9 cellular contexts compared by ENCODE assay signal in the genomic region with DNA sequence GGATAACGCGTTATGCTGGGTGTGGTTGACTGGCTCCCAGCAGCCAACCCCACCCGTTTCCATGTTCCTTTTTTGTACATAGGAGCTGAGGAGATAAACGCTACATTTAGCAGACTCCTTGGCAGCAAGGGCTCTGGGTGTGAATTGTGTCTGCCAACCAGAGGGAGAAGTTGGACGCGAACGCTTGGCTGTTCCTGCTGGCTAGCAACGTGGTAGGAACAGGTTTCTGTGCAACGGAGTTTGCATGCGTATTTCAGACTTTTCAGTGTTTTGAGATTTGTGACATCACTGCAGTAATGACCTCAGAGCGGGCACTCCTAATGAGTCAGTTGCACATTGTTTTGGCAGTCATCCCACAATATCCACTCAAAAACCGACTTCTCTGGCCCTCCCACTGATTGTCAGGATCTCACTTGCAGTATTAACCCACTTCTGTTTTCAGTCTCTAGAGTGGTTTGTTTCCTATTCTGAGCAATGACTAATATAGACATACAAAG.
A peak's percentile ranks its signal among the peaks of the same experiment; 100 is the strongest.
DNase-seq lines count a peak whose midpoint lies in the region; ATAC-seq, FAIRE-seq and TF ChIP-seq lines count a peak whose summit lies in the region.
"Had no signal": no experiment of that assay in that cellular context is flagged by ENCODE, and none has a peak within 500 bp of the region (broad histone marks: within the 10 kb centered on the region; RNA-seq: fewer than 3 reads in every experiment).

No MANE protein-coding gene starts in this region.

- peak; percentile 20 for DNase-seq in GM10266 (ENCODE audit: extremely low spot score)
- peak; percentile 11 for DNase-seq in MG63
- peak; percentile 6 to 24 for DNase-seq in thyroid gland
- no peak for DNase-seq in globus pallidus (ENCODE audit: low spot score)
- no peak for DNase-seq in HTR-8/SVneo (ENCODE audit: insufficient read length, low spot score)
- DNase-seq in HT-29 (ENCODE audit: low spot score): no peak

- intact Hi-C loops in thyroid gland (cut with DNase I): loop anchor here (2.0 to 10.0 kb wide), 2 partner anchors 136 to 548 kb away; no protein-coding TSS in a partner anchor

- H3K27ac ChIP-seq in thyroid gland: no peak overlapping the region
- H3K27ac ChIP-seq: parathyroid adenoma had no signal

- no peak for FAIRE-seq in HTR-8/SVneo (lab: Jason Lieb, UNC)

- H3K27me3 ChIP-seq in MG63 (peaks cover 2% of the 10 kb centered on the region; the same call in 1 of the 2 replicates), thyroid gland (no peaks in the 10 kb centered on the region)

- 62 to 66% methylated on average over 12 of the region's 12 CpGs for WGBS in thyroid gland, 2 donors

- TF ChIP-seq CTCF in GM10266 (IDR thresholded peaks at IDR 0.05; ENCODE audit: control insufficient read depth, insufficient read depth, low read depth, missing control alignments) (no peak), thyroid gland (IDR thresholded peaks at IDR 0.05) (no peak)

- TF ChIP-seq POLR2A in thyroid gland (IDR thresholded peaks at IDR 0.05): no peak

- H3K9me3 ChIP-seq in MG63: no peaks in the 10 kb centered on the region
- no peaks in the 10 kb centered on the region for H3K9me3 ChIP-seq in thyroid gland

- H3K4me1 ChIP-seq in thyroid gland: no peaks in the 10 kb centered on the region
- H3K4me1 ChIP-seq: parathyroid adenoma had no signal

- no peak overlapping the region for H3K4me3 ChIP-seq in MG63
- no peak overlapping the region for H3K4me3 ChIP-seq in thyroid gland (replicated peaks in 1 of 3)

- H3K36me3 ChIP-seq in MG63: no peaks in the 10 kb centered on the region
- H3K36me3 ChIP-seq in thyroid gland: no peaks in the 10 kb centered on the region

- peak; percentile 57 for ATAC-seq in GM21423 (IDR thresholded peaks at IDR 0.05; ENCODE audit: unreplicated experiment)
- peak; percentile 54 for ATAC-seq in esophagus mucosa

Comparison
In these comparisons a context has a peak if more than half of its experiments do, and no peak if none do; other contexts are left out.
1. DNase-seq: peak in GM10266 (single experiment), MG63 (single experiment) and thyroid gland (2 of 2); none in globus pallidus (single experiment), HTR-8/SVneo (single experiment) and HT-29 (single experiment).